ENCODE assay signal across 11 cellular contexts in genomic region chr17:42365136-42365535, GRCh38. TPM values are rescaled to one million over a fixed set of nuclear protein-coding genes. Genes with fewer than 3 reads are reported as not detected.
A peak's percentile ranks its signal among the peaks of the same experiment; 100 is the strongest.
DNase-seq lines count a peak whose midpoint lies in the region; ATAC-seq and TF ChIP-seq lines count a peak whose summit lies in the region.
"Had no signal": no experiment of that assay in that cellular context is flagged by ENCODE, and none has a peak within 500 bp of the region (broad histone marks: within the 10 kb centered on the region; RNA-seq: fewer than 3 reads in every experiment).

No MANE protein-coding gene starts in this region.

- no peak overlapping the region for H2BK15ac ChIP-seq in mesendoderm (replicated peaks; ENCODE audit: low read depth)

- H3K27me3 ChIP-seq in mesendoderm (ENCODE audit: insufficient read depth, low read length, poor library complexity), result no peaks in the 10 kb centered on the region
- no peaks in the 10 kb centered on the region for H3K27me3 ChIP-seq in GM23338 (ENCODE audit: insufficient read depth)

- WGBS in mesendoderm (ENCODE audit: extremely low coverage, insufficient coverage, low lambda C conversion rate), result no CpG with 5 or more reads among the region's 9 CpGs

- H2BK120ac ChIP-seq in mesendoderm (ENCODE audit: low read depth, low read length), result no peak overlapping the region

- TF ChIP-seq CTCF in GM23338 (conservative IDR thresholded peaks at IDR 0.05; ENCODE audit: low read depth in 2 of 2) (no peak), Calu3 (IDR thresholded peaks at IDR 0.05; ENCODE audit: unreplicated experiment) (no peak)

- H3F3A ChIP-seq in GM23338 (replicated peaks; ENCODE audit: low read depth), result peaks cover 8% of the 10 kb centered on the region; the same call in 1 of the 2 replicates

- no peak overlapping the region for H3K56ac ChIP-seq in mesendoderm (ENCODE audit: low read length)

- no peak overlapping the region for H2BK5ac ChIP-seq in mesendoderm (ENCODE audit: low read length)

- no peak overlapping the region for H4K8ac ChIP-seq in mesendoderm (ENCODE audit: low read depth, low read length)

- H3K79me2 ChIP-seq in mesendoderm (ENCODE audit: control insufficient read depth, insufficient read depth, low read length), result peaks cover 25% of the 10 kb centered on the region
- peaks cover 83% of the 10 kb centered on the region for H3K79me2 ChIP-seq in GM23338 (replicated peaks; ENCODE audit: insufficient read depth)

- H3K4me1 ChIP-seq in mesendoderm (ENCODE audit: control insufficient read depth, low read depth, low read length), result peaks cover 10% of the 10 kb centered on the region
- H3K4me1 ChIP-seq in GM23338 (ENCODE audit: insufficient read depth), result peaks cover 47% of the 10 kb centered on the region

- no peak overlapping the region for H3K18ac ChIP-seq in mesendoderm (ENCODE audit: low read length)

- no peak overlapping the region for H2AK5ac ChIP-seq in mesendoderm (ENCODE audit: low read length)

- H3K36me3 ChIP-seq in mesendoderm (ENCODE audit: control insufficient read depth, insufficient read depth, low read length) (no peaks in the 10 kb centered on the region), GM23338 (ENCODE audit: insufficient read depth) (no peaks in the 10 kb centered on the region)

- H3K23ac ChIP-seq in mesendoderm (ENCODE audit: low read length), result no peak overlapping the region

- H3K4me2 ChIP-seq in mesendoderm (ENCODE audit: low read length) (no peak overlapping the region), GM23338 (no peak overlapping the region)

- H4K20me1 ChIP-seq in GM23338 (replicated peaks; ENCODE audit: insufficient read depth), result peaks cover 55% of the 10 kb centered on the region

- H2AFZ ChIP-seq in GM23338, result no peak overlapping the region

- no peaks in the 10 kb centered on the region for H3K27me3 Mint-ChIP-seq in activated naive CD8-positive, alpha-beta T cell treated with anti-CD3 and anti-CD28 coated beads for 36 hours
- H3K27me3 Mint-ChIP-seq in immature natural killer cell (ENCODE audit: low read depth in 3 of 3), result peaks cover 1 to 3% (median 2%) of the 10 kb centered on the region in 3 donors
- peaks cover 6% of the 10 kb centered on the region for H3K27me3 Mint-ChIP-seq in GM23338 (ENCODE audit: insufficient read depth, low read depth, poor library complexity)
- H3K27me3 Mint-ChIP-seq in Calu3 (ENCODE audit: unreplicated experiment), result no peaks in the 10 kb centered on the region

- H3K4ac ChIP-seq in mesendoderm (ENCODE audit: low read depth, low read length), result no peak overlapping the region

- H3K4me3 ChIP-seq in mesendoderm (ENCODE audit: low read length) (no peak overlapping the region), GM23338 (no peak overlapping the region)

- no peak overlapping the region for H3K27ac ChIP-seq in mesendoderm (ENCODE audit: low read depth, low read length)
- no peak overlapping the region for H3K27ac ChIP-seq in GM23338 (ENCODE audit: low read depth)

- no peak for ATAC-seq in GM18517 (IDR thresholded peaks at IDR 0.05; ENCODE audit: unreplicated experiment)
- no peak for ATAC-seq in GM23338

- peaks cover 66% of the 10 kb centered on the region for H3K36me3 Mint-ChIP-seq in activated naive CD8-positive, alpha-beta T cell treated with anti-CD3 and anti-CD28 coated beads for 36 hours
- H3K36me3 Mint-ChIP-seq in immature natural killer cell (peaks cover 0 to 9% (median 4%) of the 10 kb centered on the region in 3 donors), GM23338 (ENCODE audit: low read depth) (peaks cover 11% of the 10 kb centered on the region; the same call in 1 of the 3 replicates), Calu3 (ENCODE audit: insufficient read depth, unreplicated experiment) (no peaks in the 10 kb centered on the region)

- no peak overlapping the region for H3K9ac ChIP-seq in mesendoderm (ENCODE audit: low read length)

- H3K4me1 Mint-ChIP-seq in activated naive CD8-positive, alpha-beta T cell treated with anti-CD3 and anti-CD28 coated beads for 36 hours, result peaks cover 75% of the 10 kb centered on the region
- H3K4me1 Mint-ChIP-seq in immature natural killer cell (peaks cover 87 to 89% of the 10 kb centered on the region in 2 donors), GM23338 (peaks cover 49% of the 10 kb centered on the region), Calu3 (ENCODE audit: low read depth, unreplicated experiment) (peaks cover 39% of the 10 kb centered on the region)

- peak; percentile 5 for DNase-seq in stimulated activated CD4-positive, alpha-beta T cell treated with anti-CD3 and anti-CD28 coated beads, Interleukin-2, amount 100 ng/mL, for 4 hours (ENCODE audit: low read depth)
- DNase-seq in stimulated activated CD4-positive, alpha-beta T cell treated with anti-CD3 and anti-CD28 coated beads, Interleukin-2, amount 100 ng/mL, for 48 hours, result no peak
- DNase-seq in activated naive CD8-positive, alpha-beta T cell treated with anti-CD3 and anti-CD28 coated beads for 36 hours, result no peak
- DNase-seq in immature natural killer cell (no peak), mesendoderm (no peak), GM23338 (ENCODE audit: low spot score) (no peak), Calu3 (no peak)
- DNase-seq: activated gamma-delta T cell, NCI-H2107, SIG-M5 had no signal

- H3K4me3 Mint-ChIP-seq in activated naive CD8-positive, alpha-beta T cell treated with anti-CD3 and anti-CD28 coated beads for 36 hours, result peak overlapping the region; percentile 4
- H3K4me3 Mint-ChIP-seq in immature natural killer cell (peak overlapping the region in 1 of 5 donors; percentile 36), GM23338 (no peak overlapping the region), Calu3 (ENCODE audit: low read depth, unreplicated experiment) (no peak overlapping the region)

- BruUV-seq in Calu3 (replicated peaks; lab: Mats Ljungman, UMichigan), result no TSS peak

- no peaks in the 10 kb centered on the region for H3K9me2 ChIP-seq in GM23338 (ENCODE audit: insufficient read depth)

- peaks cover 3% of the 10 kb centered on the region for H3K9me3 Mint-ChIP-seq in activated naive CD8-positive, alpha-beta T cell treated with anti-CD3 and anti-CD28 coated beads for 36 hours
- H3K9me3 Mint-ChIP-seq in immature natural killer cell (no peaks in the 10 kb centered on the region), GM23338 (no peaks in the 10 kb centered on the region), Calu3 (ENCODE audit: low read depth, unreplicated experiment) (no peaks in the 10 kb centered on the region)

- H4K5ac ChIP-seq in mesendoderm (ENCODE audit: low read length), result no peak overlapping the region

- CTCF ChIA-PET in Calu3 (lab: Charles Lee), result interaction anchor here (0.8 to 1.1 kb wide), 2 partner anchors 11 to 311 kb away, joined by 3 to 4 read pairs; no protein-coding TSS in a partner anchor

- intact Hi-C loops in Calu3 (cut with micrococcal nuclease; ENCODE audit: unreplicated experiment), result no loop called here

- peaks cover 18% of the 10 kb centered on the region for H3K79me1 ChIP-seq in mesendoderm (ENCODE audit: low read length)

- peak overlapping the region; percentile 81 for H3K27ac Mint-ChIP-seq in activated naive CD8-positive, alpha-beta T cell treated with anti-CD3 and anti-CD28 coated beads for 36 hours
- peak overlapping the region in 5 of 6 donors; percentile 0 to 38 (median 35) for H3K27ac Mint-ChIP-seq in immature natural killer cell
- H3K27ac Mint-ChIP-seq in GM23338, result no peak overlapping the region
- H3K27ac Mint-ChIP-seq in Calu3 (ENCODE audit: unreplicated experiment), result no peak overlapping the region

TF ChIP-seq in GM23338, 12 proteins besides CTCF, POLR2A, EP300 and RAD21 (continues in another document):
- no peak for TF ChIP-seq NANOG (IDR thresholded peaks at IDR 0.05; ENCODE audit: borderline replicate concordance)

RNA-seq across cellular contexts. Expression of gene STAT3, which starts 23.1 kb away (rescaled TPM):
- 100 to 1,000 TPM; 221 to 223 TPM for total RNA-seq in activated naive CD8-positive, alpha-beta T cell treated with anti-CD3 and anti-CD28 coated beads for 36 hours
- polyA plus RNA-seq in immature natural killer cell (100 to 1,000 TPM; 110 to 205 (median 127) TPM), GM23338 (2016; fragmentation: Nextera tagmentation; extraction: Ambion mirVana) (41.7 and 49.5 TPM in 2 replicates)
- 42.3 TPM for polyA plus RNA-seq in mesendoderm (2013, experiment 1 of 2)
- polyA plus RNA-seq in mesendoderm (2013, experiment 2 of 2), result 41.8 TPM
- 78.0 and 83.2 TPM in 2 replicates for total RNA-seq in GM23338 (2014; rRNA removed; shearing (Covaris generic))
- total RNA-seq in Calu3 (2022), result 183 and 196 TPM in 2 replicates

RNA-seq across cellular contexts. Expression of gene CAVIN1, which starts 57.9 kb away (rescaled TPM):
- 1 to 10 TPM; 1.7 to 1.9 TPM for total RNA-seq in activated naive CD8-positive, alpha-beta T cell treated with anti-CD3 and anti-CD28 coated beads for 36 hours
- polyA plus RNA-seq in immature natural killer cell, result not detected
- polyA plus RNA-seq in mesendoderm (2013, experiment 1 of 2), result 18.0 TPM
- polyA plus RNA-seq in mesendoderm (2013, experiment 2 of 2), result 19.6 TPM
- 33.3 and 35.7 TPM in 2 replicates for total RNA-seq in GM23338 (2014; rRNA removed; shearing (Covaris generic))
- polyA plus RNA-seq in GM23338 (2016; fragmentation: Nextera tagmentation; extraction: Ambion mirVana), result 18.1 and 20.0 TPM in 2 replicates
- 4.0 and 6.7 TPM in 2 replicates for total RNA-seq in Calu3 (2022)

Comparison
In these comparisons a context has a peak if more than half of its experiments do, and no peak if none do; other contexts are left out.
1. H3K27ac Mint-ChIP-seq: peak in activated naive CD8-positive, alpha-beta T cell treated with anti-CD3 and anti-CD28 coated beads for 36 hours (single experiment) and immature natural killer cell (5 of 6); none in GM23338 (single experiment) and Calu3 (single experiment).